8 cellular contexts compared by ENCODE assay signal in the genomic region with DNA sequence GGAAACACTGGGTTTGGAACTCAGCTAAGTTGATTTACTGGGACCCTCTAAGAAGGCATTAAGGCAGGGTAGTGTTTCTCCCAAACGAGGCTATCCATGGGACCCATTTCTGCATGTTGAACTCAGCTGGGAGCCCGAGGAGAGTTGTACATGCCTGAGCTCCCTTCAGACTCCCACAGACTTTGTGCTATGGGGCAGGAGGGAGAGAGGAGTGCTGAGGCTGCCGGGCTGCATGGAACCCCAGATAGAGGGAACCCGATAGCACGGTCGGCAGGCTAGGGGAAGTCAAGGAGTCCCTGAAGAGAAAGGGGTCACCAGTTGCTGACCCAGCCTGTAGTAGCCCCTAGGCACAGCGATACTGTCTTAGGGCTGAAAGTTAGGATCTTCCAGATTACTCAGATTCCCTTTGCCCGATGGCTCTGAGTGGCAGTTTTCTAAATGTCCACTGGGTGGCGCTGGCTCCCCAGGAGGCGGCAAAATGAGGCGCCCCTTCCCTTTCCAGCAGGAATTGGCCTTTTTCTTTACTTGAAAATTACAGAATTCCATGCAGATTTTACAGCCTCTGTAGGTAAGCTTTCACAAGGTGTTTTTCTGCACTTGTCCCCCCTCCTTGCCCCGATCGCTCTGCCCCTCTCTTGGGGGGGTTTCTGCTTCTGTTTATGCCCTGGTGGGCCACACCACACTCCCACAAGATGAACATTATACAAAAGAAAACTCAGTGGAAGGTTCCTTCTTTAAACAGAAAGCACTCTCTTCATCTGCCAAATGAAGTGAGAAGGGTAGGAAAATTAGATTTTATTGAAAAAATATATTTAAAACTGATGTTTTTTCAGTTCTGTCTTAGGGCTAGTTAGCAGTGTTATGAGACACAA. TPM values are rescaled to one million over a fixed set of nuclear protein-coding genes. Genes with fewer than 3 reads are reported as not detected.
DNase-seq lines count a peak whose midpoint lies in the region; ATAC-seq lines count a peak whose summit lies in the region.

No MANE protein-coding gene starts in this region.

- peak; percentile 1 to 55 for DNase-seq in NCI-H446 (lab: John Stamatoyannopoulos, UW)
- no peak for DNase-seq in NCI-H446 treated with DMSO at 0.1 percent for 48 hours (lab: John Stamatoyannopoulos, UW)
- peak; percentile 36 for DNase-seq in NCI-H1105 treated with DMSO at 0.1 percent for 48 hours (lab: John Stamatoyannopoulos, UW)
- peak; percentile 52 for DNase-seq in activated CD4-positive, alpha-beta T cell treated with anti-CD3 and anti-CD28 coated beads for 1 hour
- DNase-seq in cerebellum (ENCODE audit: low spot score) = peak; percentile 71
- DNase-seq in left lobe of liver (ENCODE audit: low spot score) = peak; percentile 72
- DNase-seq in stimulated activated CD4-positive, alpha-beta T cell treated with anti-CD3 and anti-CD28 coated beads, Interleukin-4, amount 100 ng/mL, for 4 hours = peak; percentile 49 to 56

- ATAC-seq in left lobe of liver (peak; percentile 82), GM21786 (IDR thresholded peaks at IDR 0.05; ENCODE audit: unreplicated experiment) (no peak)

RNA-seq across cellular contexts. Expression of a gene that starts 17.8 kb away (rescaled TPM):
- total RNA-seq in cerebellum = 11.6 TPM
- total RNA-seq in left lobe of liver = 26.3 TPM

RNA-seq across cellular contexts. Expression of a gene that starts 44.7 kb away (rescaled TPM):
- total RNA-seq in cerebellum (2.6 TPM), left lobe of liver (37.2 TPM)

Comparison
In these comparisons a context has a peak if more than half of its experiments do, and no peak if none do; other contexts are left out.
1. RNA of a gene that starts 44.7 kb away (total RNA-seq): 37.2 TPM in left lobe of liver (single experiment); 2.6 TPM in cerebellum (single experiment); every median in the first group is over 10 times any median in the second.